20 cellular contexts compared by ENCODE assay signal in genomic region chr9:132288956-132289355, GRCh38.
DNase-seq lines count a peak whose midpoint lies in the region; ATAC-seq, FAIRE-seq and TF ChIP-seq lines count a peak whose summit lies in the region.
"Had no signal": no experiment of that assay in that cellular context is flagged by ENCODE, and none has a peak within 500 bp of the region (broad histone marks: within the 10 kb centered on the region; RNA-seq: fewer than 3 reads in every experiment).

No MANE protein-coding gene starts in this region.

- DNase-seq in activated CD4-positive, alpha-beta T cell treated with anti-CD3 and anti-CD28 coated beads, Interleukin-2, amount 10 ng/mL, durations not matched to agents 7 days and 5 days, result no peak
- no peak for DNase-seq in activated CD4-positive, alpha-beta T cell treated with anti-CD3 and anti-CD28 coated beads for 4 hours
- peak; percentile 35 for DNase-seq in IMR-90
- DNase-seq in K562 (ENCODE audit: extremely low read depth in 1 of 4, low spot score in 3 of 4), result peak in 1 of 4 experiments; percentile 58
- DNase-seq in nephron progenitor cell, result no peak
- DNase-seq in type B pancreatic cell (ENCODE audit: extremely low spot score, unreplicated experiment), result no peak
- DNase-seq in midbrain (lab: John Stamatoyannopoulos, UW), result no peak
- DNase-seq: activated CD4-positive, alpha-beta T cell treated with anti-CD3 and anti-CD28 coated beads for 36 hours; activated gamma-delta T cell; glutamatergic neuron; NCI-H2029 treated with DMSO at 0.1 percent for 48 hours; NCI-H526; stimulated activated CD4-positive, alpha-beta T cell treated with anti-CD3 and anti-CD28 coated beads, Interleukin-2, amount 100 ng/mL, for 24 hours; T-helper 17 cell; upper lobe of right lung had no signal

- TF ChIP-seq CTCF in IMR-90 (conservative IDR thresholded peaks at IDR 0.05; ENCODE audit: low read depth, low read length) (no peak), K562 (IDR thresholded peaks at IDR 0.05 in 2 of 3, conservative IDR thresholded peaks at IDR 0.05 in 1 of 3; ENCODE audit: insufficient read depth in 2 of 3, low read depth in 1 of 3, low read length in 3 of 3) (no peak), nephron progenitor cell (IDR thresholded peaks at IDR 0.05) (no peak), type B pancreatic cell (conservative IDR thresholded peaks at IDR 0.05) (no peak)

- H3K9me1 ChIP-seq in IMR-90 (ENCODE audit: insufficient read depth, low read length) (peaks cover 9% of the 10 kb centered on the region), K562 (ENCODE audit: control insufficient read depth, insufficient read depth, low read length) (no peaks in the 10 kb centered on the region)

- H3K27ac ChIP-seq in IMR-90 (ENCODE audit: insufficient read depth, low read length) (peak overlapping the region; percentile 48; the same call in 1 of the 2 replicates), K562 (ENCODE audit: extremely low read depth, low read depth, low read length) (no peak overlapping the region)
- H3K27ac ChIP-seq: upper lobe of right lung had no signal

- H4K5ac ChIP-seq in IMR-90 (ENCODE audit: low read depth, low read length), result no peak overlapping the region

- TF ChIP-seq POLR2A in IMR-90 (IDR thresholded peaks at IDR 0.05; ENCODE audit: low read depth, low read length), result no peak
- no peak for TF ChIP-seq POLR2A in K562 (conservative IDR thresholded peaks at IDR 0.05)

- peak; percentile 40 for ATAC-seq in IMR-90 (ENCODE audit: low read depth)
- ATAC-seq in K562, result 0 out of 3 replicates have a peak, but pooled peaks have one; percentile 29
- no peak for ATAC-seq in HG03571 (IDR thresholded peaks at IDR 0.05; ENCODE audit: unreplicated experiment)
- ATAC-seq: activated CD4-positive, alpha-beta T cell treated with anti-CD3 and anti-CD28 coated beads for 36 hours; Panc1; T-helper 17 cell; upper lobe of right lung had no signal

- no peak overlapping the region for H2AK9ac ChIP-seq in IMR-90 (replicated peaks; ENCODE audit: low read depth, low read length, poor library complexity)

- H3K4ac ChIP-seq in IMR-90 (ENCODE audit: low read depth, low read length), result no peak overlapping the region; the same call in 1 of the 2 replicates

- H3K4me1 ChIP-seq in IMR-90 (ENCODE audit: control insufficient read depth, insufficient read depth, low read length) (peaks cover 10% of the 10 kb centered on the region), K562 (replicated peaks in 1 of 2; ENCODE audit: control insufficient read depth in 2 of 2, insufficient read depth in 2 of 2, low read length in 2 of 2) (peaks cover 0 to 3% of the 10 kb centered on the region in 2 experiments; a peak in 1 of 5 replicates)

- H2AFZ ChIP-seq in IMR-90 (replicated peaks; ENCODE audit: low read length, poor library complexity), result no peak overlapping the region
- H2AFZ ChIP-seq in K562 (ENCODE audit: low read depth, low read length), result no peak overlapping the region

- H4K8ac ChIP-seq in IMR-90 (ENCODE audit: low read depth in 2 of 2, low read length in 2 of 2), result no peak overlapping the region

- H2BK20ac ChIP-seq in IMR-90 (ENCODE audit: low read depth, low read length), result no peak overlapping the region

- no peak overlapping the region for H3K18ac ChIP-seq in IMR-90 (ENCODE audit: low read depth, low read length)

- no peak overlapping the region for H3K4me3 Mint-ChIP-seq in activated CD4-positive, alpha-beta T cell treated with anti-CD3 and anti-CD28 coated beads, Interleukin-2, amount 10 ng/mL, durations not matched to agents 7 days and 5 days
- H3K4me3 Mint-ChIP-seq in nephron progenitor cell (no peak overlapping the region), type B pancreatic cell (no peak overlapping the region)
- H3K4me3 Mint-ChIP-seq: activated CD4-positive, alpha-beta T cell treated with anti-CD3 and anti-CD28 coated beads for 36 hours; T-helper 17 cell had no signal

- no peak overlapping the region for H4K91ac ChIP-seq in IMR-90 (ENCODE audit: insufficient read depth, low read depth, low read length)

- peaks cover 39% of the 10 kb centered on the region for H4K20me1 ChIP-seq in IMR-90 (ENCODE audit: insufficient read depth, low read length)
- no peaks in the 10 kb centered on the region; the same call in 1 of the 2 replicates for H4K20me1 ChIP-seq in K562 (replicated peaks; ENCODE audit: control insufficient read depth, insufficient read depth, low read length)

- H2BK15ac ChIP-seq in IMR-90 (ENCODE audit: low read depth, low read length), result no peak overlapping the region

- H3K36me3 ChIP-seq in IMR-90 (ENCODE audit: control insufficient read depth, insufficient read depth, low read length), result peaks cover 26% of the 10 kb centered on the region
- peaks cover 64% of the 10 kb centered on the region for H3K36me3 ChIP-seq in K562 (ENCODE audit: control insufficient read depth, insufficient read depth, low read length)

- TF ChIP-seq EP300 in K562 (IDR thresholded peaks at IDR 0.05; ENCODE audit: low read length), result no peak

- H3K4me2 ChIP-seq in IMR-90 (ENCODE audit: low read depth, low read length) (peak overlapping the region; percentile 55; the same call in 1 of the 2 replicates), K562 (ENCODE audit: insufficient read depth, low read length) (no peak overlapping the region)

- no peaks in the 10 kb centered on the region for H3K79me2 ChIP-seq in K562 (ENCODE audit: control insufficient read depth, insufficient read depth, low read length)

- H3K9ac ChIP-seq in IMR-90 (ENCODE audit: low read depth, low read length) (no peak overlapping the region), K562 (ENCODE audit: insufficient read depth in 1 of 2, low read depth in 2 of 2, low read length in 2 of 2) (no peak overlapping the region)

- no peaks in the 10 kb centered on the region for H3K27me3 ChIP-seq in IMR-90 (ENCODE audit: control insufficient read depth, insufficient read depth, low read length)
- H3K27me3 ChIP-seq in K562 (ENCODE audit: control insufficient read depth in 2 of 2, insufficient read depth in 2 of 2, low read length in 2 of 2), result no peaks in the 10 kb centered on the region
- H3K27me3 ChIP-seq: upper lobe of right lung had no signal

- in situ Hi-C loops in IMR-90 (cut with MboI; ENCODE audit: low sequenced_read_pairs) (no loop called here), K562 (cut with MboI) (no loop called here)

- peaks cover 14% of the 10 kb centered on the region for H3K4me1 Mint-ChIP-seq in activated CD4-positive, alpha-beta T cell treated with anti-CD3 and anti-CD28 coated beads, Interleukin-2, amount 10 ng/mL, durations not matched to agents 7 days and 5 days
- no peaks in the 10 kb centered on the region for H3K4me1 Mint-ChIP-seq in nephron progenitor cell
- peaks cover 4% of the 10 kb centered on the region for H3K4me1 Mint-ChIP-seq in type B pancreatic cell (ENCODE audit: unreplicated experiment)

- no peak overlapping the region for H3K56ac ChIP-seq in IMR-90 (ENCODE audit: extremely low read depth, insufficient read depth, low read length)

- BruUV-seq in IMR-90 (replicated peaks; lab: Mats Ljungman, UMichigan) (no TSS peak), K562 (replicated peaks; lab: Mats Ljungman, UMichigan) (no TSS peak)

- H2BK5ac ChIP-seq in IMR-90 (ENCODE audit: low read depth, low read length, poor library complexity, severe bottlenecking), result no peak overlapping the region

- H3K79me1 ChIP-seq in IMR-90 (ENCODE audit: low read depth in 1 of 2, low read length in 2 of 2), result peaks cover 14 to 33% of the 10 kb centered on the region in 2 experiments

- CTCF ChIA-PET in activated CD4-positive, alpha-beta T cell treated with anti-CD3 and anti-CD28 coated beads, Interleukin-2, amount 10 ng/mL, durations not matched to agents 7 days and 5 days (lab: Charles Lee), result interaction anchor here (0.7 kb wide), 1 partner anchor 18 kb away, joined by 3 read pairs; no protein-coding TSS in a partner anchor
- CTCF ChIA-PET in IMR-90 (lab: Yijun Ruan, JAX) (no interaction called here), K562 (lab: Yijun Ruan, JAX; ENCODE audit: low intra/inter-chr PET ratio) (no interaction called here)

- TF ChIP-seq RAD21 in IMR-90 (IDR thresholded peaks at IDR 0.05; ENCODE audit: low read length) (no peak), K562 (CRISPR knock-in tag; conservative IDR thresholded peaks at IDR 0.05 in 1 of 2, IDR thresholded peaks at IDR 0.05 in 1 of 2) (no peak)

- H3K14ac ChIP-seq in IMR-90 (replicated peaks; ENCODE audit: low read depth, low read length), result no peak overlapping the region

- no peak overlapping the region for H2AK5ac ChIP-seq in IMR-90 (ENCODE audit: low read depth, low read length)

- no peak overlapping the region for H2BK120ac ChIP-seq in IMR-90 (ENCODE audit: low read depth, low read length)

- WGBS in IMR-90 (ENCODE audit: extremely low coverage in 2 of 2, insufficient read length in 1 of 2), 2 experiments, result no CpG with 5 or more reads among the region's 2 CpGs
- 46% methylated on average over 2 of the region's 2 CpGs for WGBS in K562 (ENCODE audit: insufficient coverage, low coverage, missing lambda C conversion rate)

- no peak overlapping the region for H3K23ac ChIP-seq in IMR-90 (ENCODE audit: low read depth, low read length)

- POLR2A ChIA-PET in activated CD4-positive, alpha-beta T cell treated with anti-CD3 and anti-CD28 coated beads, Interleukin-2, amount 10 ng/mL, durations not matched to agents 7 days and 5 days (lab: Charles Lee), result no interaction called here
- POLR2A ChIA-PET in IMR-90 (lab: Charles Lee; ENCODE audit: unreplicated experiment), result no interaction called here
- POLR2A ChIA-PET in K562 (lab: Yijun Ruan, JAX), result interaction anchor here (1.0 kb wide), 1 partner anchor 42 kb away, joined by 3 read pairs; no protein-coding TSS in a partner anchor

- FAIRE-seq in K562 (lab: Jason Lieb, UNC), result peak; percentile 29
- FAIRE-seq: A204.1, GM18507, keratinocyte had no signal

- H3K36me3 Mint-ChIP-seq in activated CD4-positive, alpha-beta T cell treated with anti-CD3 and anti-CD28 coated beads, Interleukin-2, amount 10 ng/mL, durations not matched to agents 7 days and 5 days (ENCODE audit: low read depth), result peaks cover 41% of the 10 kb centered on the region
- H3K36me3 Mint-ChIP-seq in nephron progenitor cell (ENCODE audit: low read depth) (peaks cover 48% of the 10 kb centered on the region), type B pancreatic cell (peaks cover 10% of the 10 kb centered on the region)

- intact Hi-C loops in IMR-90 (cut with micrococcal nuclease) (no loop called here), K562 (cut with micrococcal nuclease) (no loop called here)

- no peaks in the 10 kb centered on the region for H3K27me3 Mint-ChIP-seq in activated CD4-positive, alpha-beta T cell treated with anti-CD3 and anti-CD28 coated beads, Interleukin-2, amount 10 ng/mL, durations not matched to agents 7 days and 5 days
- no peaks in the 10 kb centered on the region for H3K27me3 Mint-ChIP-seq in nephron progenitor cell (ENCODE audit: low read depth, poor library complexity)
- H3K27me3 Mint-ChIP-seq in type B pancreatic cell, result no peaks in the 10 kb centered on the region
- H3K27me3 Mint-ChIP-seq: activated CD4-positive, alpha-beta T cell treated with anti-CD3 and anti-CD28 coated beads for 36 hours; T-helper 17 cell had no signal

- H3K9me3 ChIP-seq in IMR-90 (ENCODE audit: control insufficient read depth, insufficient read depth, low read length) (no peaks in the 10 kb centered on the region), K562 (replicated peaks; ENCODE audit: control insufficient read depth, insufficient read depth, low read depth, low read length) (no peaks in the 10 kb centered on the region)
- H3K9me3 ChIP-seq: upper lobe of right lung had no signal

- peak overlapping the region; percentile 50 for H3K27ac Mint-ChIP-seq in activated CD4-positive, alpha-beta T cell treated with anti-CD3 and anti-CD28 coated beads, Interleukin-2, amount 10 ng/mL, durations not matched to agents 7 days and 5 days
- H3K27ac Mint-ChIP-seq in nephron progenitor cell (peak overlapping the region; percentile 68), type B pancreatic cell (no peak overlapping the region)
- H3K27ac Mint-ChIP-seq: T-helper 17 cell had no signal

- dilution Hi-C loops in IMR-90 (cut with HindIII; ENCODE audit: low sequenced_read_pairs, unreplicated experiment), result no loop called here

- H3K9me3 Mint-ChIP-seq in activated CD4-positive, alpha-beta T cell treated with anti-CD3 and anti-CD28 coated beads, Interleukin-2, amount 10 ng/mL, durations not matched to agents 7 days and 5 days, result no peaks in the 10 kb centered on the region
- H3K9me3 Mint-ChIP-seq in nephron progenitor cell (no peaks in the 10 kb centered on the region), type B pancreatic cell (no peaks in the 10 kb centered on the region)

- no peak overlapping the region for H3K4me3 ChIP-seq in IMR-90 (ENCODE audit: insufficient read depth, low read depth, low read length)
- H3K4me3 ChIP-seq in K562, result no peak overlapping the region
- H3K4me3 ChIP-seq: upper lobe of right lung had no signal
